In genomic region chr17:74987418-74987908, GRCh38 we compare ENCODE assay signal across 1 cellular context.
TF ChIP-seq lines count a peak whose summit lies in the region.

TSS of gene CDR2L (plus strand) at chr17:74987632. CDS start at chr17:74988044, 412 bp downstream.

TF ChIP-seq in SK-N-SH, 30 proteins besides CTCF, POLR2A, EP300 and RAD21 (continued from another document):
- TF ChIP-seq ZBTB33 (IDR thresholded peaks at IDR 0.05; ENCODE audit: borderline replicate concordance, low read depth), result no peak
- TF ChIP-seq GATA2 (CRISPR knock-in tag; IDR thresholded peaks at IDR 0.05), result no peak
- no peak for TF ChIP-seq ELF1 (IDR thresholded peaks at IDR 0.05)
- no peak for TF ChIP-seq REST (IDR thresholded peaks at IDR 0.05; ENCODE audit: low read depth, low read length)
- TF ChIP-seq FOSL2 (IDR thresholded peaks at IDR 0.05; ENCODE audit: borderline replicate concordance, low read depth), result no peak
- no peak for TF ChIP-seq GABPA (IDR thresholded peaks at IDR 0.05; ENCODE audit: low read depth)
